23 cellular contexts compared by ENCODE assay signal in the genomic region with DNA sequence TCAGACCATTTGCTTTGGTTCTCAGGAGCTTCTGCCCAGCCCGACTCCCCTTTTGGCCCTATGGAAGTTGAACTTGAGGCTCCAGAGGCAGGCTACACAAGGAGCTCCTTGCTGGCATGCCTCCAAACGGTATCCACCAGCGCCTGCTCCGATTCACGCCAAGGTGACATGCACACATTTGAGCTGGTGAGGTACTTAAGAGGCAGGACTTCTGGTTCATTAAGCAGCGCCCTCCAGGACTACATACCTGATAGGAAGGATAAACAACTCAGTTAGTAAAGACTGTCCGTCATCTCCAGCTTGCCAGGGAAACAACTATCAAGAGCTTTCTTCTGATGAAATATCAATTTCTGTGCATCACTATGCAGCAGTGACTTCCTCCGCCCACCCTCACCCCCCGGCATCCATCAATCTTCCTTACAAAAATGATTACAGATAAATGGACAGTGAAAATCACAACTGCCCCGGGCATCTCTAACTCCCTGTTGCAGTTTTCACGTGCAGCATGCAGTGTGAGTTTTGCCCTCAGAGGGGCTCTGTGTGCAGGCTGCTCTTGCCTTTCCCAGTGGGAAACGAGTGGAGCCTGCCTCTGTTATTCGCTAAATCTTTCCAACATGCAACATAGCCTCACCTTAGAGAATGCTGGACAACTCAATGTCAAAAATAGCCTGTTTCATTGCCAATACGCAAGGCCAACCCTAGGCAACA.
DNase-seq lines count a peak whose midpoint lies in the region; ATAC-seq and TF ChIP-seq lines count a peak whose summit lies in the region.
"Had no signal": no experiment of that assay in that cellular context is flagged by ENCODE, and none has a peak within 500 bp of the region (broad histone marks: within the 10 kb centered on the region; RNA-seq: fewer than 3 reads in every experiment).

No MANE protein-coding gene starts in this region.

- no peak overlapping the region for H3K4ac ChIP-seq in H9 (ENCODE audit: low read depth, low read length)

- no peaks in the 10 kb centered on the region; the same call in 1 of the 2 replicates for H3K4me1 ChIP-seq in H9 (ENCODE audit: insufficient read depth, low read length)
- H3K4me1 ChIP-seq: breast epithelium, left lung, uterus had no signal

- no peak overlapping the region for H3K4me3 ChIP-seq in HFF-Myc (replicated peaks; ENCODE audit: low read depth, low read length)
- H3K4me3 ChIP-seq: breast epithelium, coronary artery, left lung, ovary, uterus had no signal

- H4K8ac ChIP-seq in H9 (replicated peaks; ENCODE audit: insufficient read length, low read depth, low read length), result no peak overlapping the region

- no peak overlapping the region for H3K27ac ChIP-seq in H9 (ENCODE audit: insufficient read length, low read depth, low read length)
- H3K27ac ChIP-seq: breast epithelium, coronary artery, left lung, ovary, uterus had no signal

- no peak overlapping the region for H2BK5ac ChIP-seq in H9 (ENCODE audit: insufficient read length, low read length)

- H3K18ac ChIP-seq in H9 (ENCODE audit: insufficient read length, low read depth, low read length), result no peak overlapping the region

- peaks cover 10% of the 10 kb centered on the region for H3K9me3 Mint-ChIP-seq in WTC11
- H3K9me3 Mint-ChIP-seq in H9, result peaks cover 7 to 9% of the 10 kb centered on the region in 2 experiments

- peaks cover 8% of the 10 kb centered on the region for H3K36me3 Mint-ChIP-seq in WTC11
- H3K36me3 Mint-ChIP-seq in H9 (ENCODE audit: insufficient read depth in 1 of 3, low read depth in 3 of 3), result peaks cover 3 to 10% (median 5%) of the 10 kb centered on the region in 3 experiments; a peak in 4 of 7 replicates

- no peak overlapping the region for H2BK15ac ChIP-seq in H9 (ENCODE audit: low read depth, low read length)

- H3K9me3 ChIP-seq in H9 (ENCODE audit: control insufficient read depth, low read depth, low read length), result no peaks in the 10 kb centered on the region
- H3K9me3 ChIP-seq: ovary, uterus had no signal

- CTCF ChIA-PET in WTC11 (lab: Charles Lee), result interaction anchor here (1.0 to 1.7 kb wide), 5 partner anchors 47 to 184 kb away, joined by 3 to 5 read pairs (median 4); no protein-coding TSS in a partner anchor

- H4K20me1 ChIP-seq in H9 (ENCODE audit: control insufficient read depth, insufficient read depth, insufficient read length), result no peaks in the 10 kb centered on the region

- H2AFZ ChIP-seq in H9 (ENCODE audit: low read length), result no peak overlapping the region

- no peaks in the 10 kb centered on the region for H3K79me1 ChIP-seq in H9 (ENCODE audit: insufficient read depth, low read depth, low read length, poor library complexity, severe bottlenecking)

- H3T11ph ChIP-seq in H9 (ENCODE audit: low read length), result no peak overlapping the region

- H3K27ac Mint-ChIP-seq in WTC11, result no peak overlapping the region
- H3K27ac Mint-ChIP-seq in H9, result no peak overlapping the region
- H3K27ac Mint-ChIP-seq: activated B cell treated with CpG ODN at 0.5 μM for 24 hours, natural killer cell had no signal

- no peak overlapping the region for H4K5ac ChIP-seq in H9 (ENCODE audit: insufficient read length, low read depth, low read length)

- no peak overlapping the region for H4K91ac ChIP-seq in H9 (ENCODE audit: insufficient read length, low read depth, low read length)

- no peak overlapping the region for H2BK120ac ChIP-seq in H9 (ENCODE audit: low read depth, low read length, poor library complexity, severe bottlenecking)

- H3K27me3 ChIP-seq in H9 (ENCODE audit: insufficient read depth, low read length), result no peaks in the 10 kb centered on the region
- H3K27me3 ChIP-seq: breast epithelium, left lung, ovary, uterus had no signal

- H3K27me3 Mint-ChIP-seq in WTC11 (ENCODE audit: low read depth) (no peaks in the 10 kb centered on the region), H9 (ENCODE audit: low read depth) (no peaks in the 10 kb centered on the region)
- H3K27me3 Mint-ChIP-seq: activated B cell treated with CpG ODN at 0.5 μM for 24 hours had no signal

- H2AK5ac ChIP-seq in H9 (ENCODE audit: insufficient read length, low read length), result no peak overlapping the region

- no peaks in the 10 kb centered on the region for H3K23me2 ChIP-seq in H9 (ENCODE audit: insufficient read length, low read depth, low read length, poor library complexity, severe bottlenecking)

- no peak overlapping the region for H3K56ac ChIP-seq in H9 (ENCODE audit: insufficient read length, low read depth, low read length)

- no peak overlapping the region for H3K4me3 Mint-ChIP-seq in WTC11
- H3K4me3 Mint-ChIP-seq in H9, result no peak overlapping the region
- H3K4me3 Mint-ChIP-seq: activated B cell treated with CpG ODN at 0.5 μM for 24 hours, natural killer cell had no signal

- DNase-seq in Ammon's horn (ENCODE audit: low spot score) (peak; percentile 4), HFF-Myc (ENCODE audit: extremely low read depth, low read depth) (no peak), WTC11 (ENCODE audit: low spot score) (no peak), kidney tubule cell (ENCODE audit: low spot score) (peak; percentile 80), NCI-H526 (lab: John Stamatoyannopoulos, UW) (no peak), H9 (no peak), AG08396 (ENCODE audit: low spot score) (no peak)
- DNase-seq: activated B cell treated with CpG ODN at 0.5 μM for 24 hours; activated CD4-positive, alpha-beta T cell treated with anti-CD3 and anti-CD28 coated beads, Interleukin-2, amount 50 U/mL, for 48 hours; DMS 273 treated with DMSO at 0.1 percent for 48 hours; GF-D8; glutamatergic neuron; left lung; natural killer cell; NCI-H1092; NCI-H510A treated with DMSO at 0.1 percent for 48 hours; ovary; T-helper 9 cell; uterus had no signal

- POLR2A ChIA-PET in WTC11 (lab: Charles Lee), result no interaction called here

- TF ChIP-seq CTCF in HFF-Myc (IDR thresholded peaks at IDR 0.05; ENCODE audit: low read depth, low read length, missing control alignments) (peak; percentile 2), WTC11 (IDR thresholded peaks at IDR 0.05) (no peak), H9 (conservative IDR thresholded peaks at IDR 0.05) (no peak; the same call in 1 of the 3 replicates)

- no peak overlapping the region for H3K14ac ChIP-seq in H9 (ENCODE audit: insufficient read depth, low read length)

- H2BK12ac ChIP-seq in H9 (ENCODE audit: insufficient read length, low read depth, low read length), result no peak overlapping the region

- no CpG with 5 or more reads among the region's 14 CpGs for WGBS in H9 (ENCODE audit: extremely low coverage, insufficient read length, low lambda C conversion rate)

- H2BK20ac ChIP-seq in H9 (ENCODE audit: low read depth, low read length, poor library complexity, severe bottlenecking), result no peak overlapping the region

- H3K9ac ChIP-seq in H9 (ENCODE audit: extremely low read depth, insufficient read length, low read length), result no peak overlapping the region

- H3K4me1 Mint-ChIP-seq in WTC11, result peaks cover 13% of the 10 kb centered on the region
- peaks cover 6% of the 10 kb centered on the region in 2 experiments; a peak in 2 of 4 replicates for H3K4me1 Mint-ChIP-seq in H9
- H3K4me1 Mint-ChIP-seq: activated B cell treated with CpG ODN at 0.5 μM for 24 hours had no signal

- H3K23ac ChIP-seq in H9 (ENCODE audit: insufficient read length, low read depth, low read length), result no peak overlapping the region

- H3K79me2 ChIP-seq in H9 (ENCODE audit: insufficient read depth, low read length), result no peaks in the 10 kb centered on the region

- ATAC-seq in WTC11, result peak; percentile 42
- no peak for ATAC-seq in GM21723 (IDR thresholded peaks at IDR 0.05; ENCODE audit: unreplicated experiment)
- ATAC-seq: HCT116, left lung, natural killer cell had no signal

- H3K4me2 ChIP-seq in H9 (ENCODE audit: insufficient read depth, insufficient read length, low read length), result no peak overlapping the region

TF ChIP-seq in WTC11, 78 proteins besides CTCF, POLR2A, EP300 and RAD21:
- TF ChIP-seq, protein P1, sequence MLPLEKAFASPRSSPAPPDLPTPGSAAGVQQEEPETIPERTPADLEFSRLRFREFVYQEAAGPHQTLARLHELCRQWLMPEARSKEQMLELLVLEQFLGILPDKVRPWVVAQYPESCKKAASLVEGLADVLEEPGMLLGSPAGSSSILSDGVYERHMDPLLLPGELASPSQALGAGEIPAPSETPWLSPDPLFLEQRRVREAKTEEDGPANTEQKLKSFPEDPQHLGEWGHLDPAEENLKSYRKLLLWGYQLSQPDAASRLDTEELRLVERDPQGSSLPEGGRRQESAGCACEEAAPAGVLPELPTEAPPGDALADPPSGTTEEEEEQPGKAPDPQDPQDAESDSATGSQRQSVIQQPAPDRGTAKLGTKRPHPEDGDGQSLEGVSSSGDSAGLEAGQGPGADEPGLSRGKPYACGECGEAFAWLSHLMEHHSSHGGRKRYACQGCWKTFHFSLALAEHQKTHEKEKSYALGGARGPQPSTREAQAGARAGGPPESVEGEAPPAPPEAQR (CRISPR knock-in tag; IDR thresholded peaks at IDR 0.05), result no peak
- TF ChIP-seq, protein P2, sequence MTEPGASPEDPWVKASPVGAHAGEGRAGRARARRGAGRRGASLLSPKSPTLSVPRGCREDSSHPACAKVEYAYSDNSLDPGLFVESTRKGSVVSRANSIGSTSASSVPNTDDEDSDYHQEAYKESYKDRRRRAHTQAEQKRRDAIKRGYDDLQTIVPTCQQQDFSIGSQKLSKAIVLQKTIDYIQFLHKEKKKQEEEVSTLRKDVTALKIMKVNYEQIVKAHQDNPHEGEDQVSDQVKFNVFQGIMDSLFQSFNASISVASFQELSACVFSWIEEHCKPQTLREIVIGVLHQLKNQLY (CRISPR knock-in tag; IDR thresholded peaks at IDR 0.05), result no peak
- TF ChIP-seq IRF2 (CRISPR knock-in tag; IDR thresholded peaks at IDR 0.05; ENCODE audit: borderline replicate concordance, low read depth), result no peak
TF ChIP-seq in WTC11: peak in this region for 0.

Comparison
In these comparisons a context has a peak if more than half of its experiments do, and no peak if none do; other contexts are left out.
1. DNase-seq: peak in Ammon's horn (single experiment) and kidney tubule cell (single experiment); none in HFF-Myc (single experiment), WTC11 (single experiment), NCI-H526 (0 of 2), H9 (single experiment) and AG08396 (single experiment).